Comparison of ENCODE assay signal across 22 cellular contexts in the genomic region with DNA sequence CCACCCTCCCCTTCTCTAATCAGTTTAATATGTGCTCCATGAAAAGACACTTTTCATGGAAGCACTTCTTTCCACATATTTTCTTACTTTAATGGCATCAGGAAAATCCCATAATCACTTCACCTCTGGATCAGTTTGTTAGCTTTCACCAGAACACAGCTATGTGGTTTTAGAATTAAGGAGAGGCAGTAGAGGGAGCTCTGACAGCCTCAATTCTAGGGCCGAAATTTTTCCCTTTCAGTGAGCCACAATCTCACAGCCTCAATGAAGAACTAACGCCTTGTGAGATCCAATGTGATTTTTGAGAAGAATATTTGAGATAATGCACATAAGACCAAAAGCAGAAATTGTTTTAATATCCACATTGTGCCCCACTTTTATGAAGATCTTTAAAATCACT.
DNase-seq lines count a peak whose midpoint lies in the region; TF ChIP-seq lines count a peak whose summit lies in the region.
"Had no signal": no experiment of that assay in that cellular context is flagged by ENCODE, and none has a peak within 500 bp of the region (broad histone marks: within the 10 kb centered on the region; RNA-seq: fewer than 3 reads in every experiment).

No MANE protein-coding gene starts in this region.

- H3K4me1 Mint-ChIP-seq in activated naive CD8-positive, alpha-beta T cell treated with anti-CD3 and anti-CD28 coated beads for 36 hours = no peaks in the 10 kb centered on the region
- H3K4me1 Mint-ChIP-seq: brain; stimulated activated effector memory CD8-positive, alpha-beta T cell treated with anti-CD3 and anti-CD28 coated beads, Interleukin-12 subunit alpha, Interleukin-12 subunit beta, amount 100 ng/mL, for 72 hours had no signal

- H3K36me3 ChIP-seq in smooth muscle cell (ENCODE audit: low read depth) = no peaks in the 10 kb centered on the region
- H3K36me3 ChIP-seq: ovary, transverse colon had no signal

- no peak overlapping the region for H3K27ac Mint-ChIP-seq in activated naive CD8-positive, alpha-beta T cell treated with anti-CD3 and anti-CD28 coated beads for 36 hours
- H3K27ac Mint-ChIP-seq: activated T-cell treated with anti-CD3 and anti-CD28 coated beads, Interleukin-2, amount 50 U/mL, for 24 hours; CD8-positive, alpha-beta T cell; stimulated activated effector memory CD8-positive, alpha-beta T cell treated with anti-CD3 and anti-CD28 coated beads, Interleukin-12 subunit alpha, Interleukin-12 subunit beta, amount 100 ng/mL, for 72 hours had no signal

- no peak overlapping the region for H3K4me3 ChIP-seq in smooth muscle cell
- H3K4me3 ChIP-seq: A549, ovary, SK-N-MC, transverse colon had no signal

- no peaks in the 10 kb centered on the region for H3F3A ChIP-seq in smooth muscle cell (ENCODE audit: low read depth)

- no peak overlapping the region for H3K4me2 ChIP-seq in smooth muscle cell
- H3K4me2 ChIP-seq: A549 had no signal

- no peaks in the 10 kb centered on the region for H3K27me3 ChIP-seq in smooth muscle cell (ENCODE audit: low read depth)
- H3K27me3 ChIP-seq: ovary, transverse colon had no signal

- no peak overlapping the region for H3K9ac ChIP-seq in smooth muscle cell (ENCODE audit: low read depth)

- no peaks in the 10 kb centered on the region for H4K20me1 ChIP-seq in smooth muscle cell (ENCODE audit: low read depth)

- H3K9me3 Mint-ChIP-seq in activated naive CD8-positive, alpha-beta T cell treated with anti-CD3 and anti-CD28 coated beads for 36 hours = peaks cover 12% of the 10 kb centered on the region

- WGBS in smooth muscle cell (ENCODE audit: low lambda C conversion rate) = 70% methylated on average over 2 of the region's 2 CpGs

- no peaks in the 10 kb centered on the region for H3K79me2 ChIP-seq in smooth muscle cell (ENCODE audit: low read depth)

- H3K4me1 ChIP-seq in smooth muscle cell (ENCODE audit: low read depth) = no peaks in the 10 kb centered on the region
- H3K4me1 ChIP-seq: A549, transverse colon had no signal

- H3K27ac ChIP-seq in smooth muscle cell (ENCODE audit: low read depth) = no peak overlapping the region
- H3K27ac ChIP-seq: A549, ovary, SK-N-MC, transverse colon had no signal

- no peaks in the 10 kb centered on the region for H3K9me3 ChIP-seq in smooth muscle cell (replicated peaks; ENCODE audit: low read depth)
- H3K9me3 ChIP-seq: A549, ovary, transverse colon had no signal

- H3K36me3 Mint-ChIP-seq in activated naive CD8-positive, alpha-beta T cell treated with anti-CD3 and anti-CD28 coated beads for 36 hours = no peaks in the 10 kb centered on the region
- H3K36me3 Mint-ChIP-seq: brain; CD8-positive, alpha-beta T cell; stimulated activated effector memory CD8-positive, alpha-beta T cell treated with anti-CD3 and anti-CD28 coated beads, Interleukin-12 subunit alpha, Interleukin-12 subunit beta, amount 100 ng/mL, for 72 hours had no signal

- H3K27me3 Mint-ChIP-seq in activated naive CD8-positive, alpha-beta T cell treated with anti-CD3 and anti-CD28 coated beads for 36 hours = no peaks in the 10 kb centered on the region
- H3K27me3 Mint-ChIP-seq: activated T-cell treated with anti-CD3 and anti-CD28 coated beads, Interleukin-2, amount 50 U/mL, for 24 hours; brain had no signal

- no peak overlapping the region for H3K4me3 Mint-ChIP-seq in activated naive CD8-positive, alpha-beta T cell treated with anti-CD3 and anti-CD28 coated beads for 36 hours
- H3K4me3 Mint-ChIP-seq: activated T-cell treated with anti-CD3 and anti-CD28 coated beads, Interleukin-2, amount 50 U/mL, for 24 hours; brain; CD8-positive, alpha-beta T cell; stimulated activated effector memory CD8-positive, alpha-beta T cell treated with anti-CD3 and anti-CD28 coated beads, Interleukin-12 subunit alpha, Interleukin-12 subunit beta, amount 100 ng/mL, for 72 hours had no signal

- peak; percentile 3 for TF ChIP-seq CTCF in smooth muscle cell (IDR thresholded peaks at IDR 0.05; ENCODE audit: borderline replicate concordance, insufficient read depth, poor library complexity, severe bottlenecking)
- TF ChIP-seq CTCF in GM20000 (IDR thresholded peaks at IDR 0.05; ENCODE audit: extremely low read depth, missing control alignments) = no peak

- H2AFZ ChIP-seq in smooth muscle cell (ENCODE audit: low read depth) = no peak overlapping the region

- DNase-seq in NCI-H748 (lab: John Stamatoyannopoulos, UW; ENCODE audit: unreplicated experiment) (peak; percentile 8), NCI-H748 treated with DMSO at 0.1 percent for 48 hours (lab: John Stamatoyannopoulos, UW) (no peak), RKO (ENCODE audit: low spot score) (peak; percentile 1), fibroblast of peridontal ligament (ENCODE audit: extremely low read depth) (peak; percentile 5), smooth muscle cell (lab: John Stamatoyannopoulos, UW; ENCODE audit: unreplicated experiment) (no peak), NCI-H2171 treated with DMSO at 0.1 percent for 48 hours (lab: John Stamatoyannopoulos, UW) (no peak), GM20000 (ENCODE audit: low spot score) (no peak)
- no peak for DNase-seq in activated naive CD8-positive, alpha-beta T cell treated with anti-CD3 and anti-CD28 coated beads for 36 hours
- DNase-seq: activated CD4-positive, alpha-beta T cell treated with anti-CD3 and anti-CD28 coated beads, Interleukin-2, amount 50 U/mL, for 48 hours; activated naive CD4-positive, alpha-beta T cell treated with anti-CD3 and anti-CD28 coated beads, Interleukin-2, amount 50 U/mL, for 16 hours; activated T-cell treated with anti-CD3 and anti-CD28 coated beads, Interleukin-2, amount 50 U/mL, for 24 hours; CD8-positive, alpha-beta T cell; DND-41; effector CD4-positive, alpha-beta T cell; NCI-H2171; ovary; small intestine; transverse colon had no signal

Comparison
In these comparisons a context has a peak if more than half of its experiments do, and no peak if none do; other contexts are left out.
1. DNase-seq: peak in NCI-H748 (single experiment), RKO (single experiment) and fibroblast of peridontal ligament (single experiment); none in NCI-H748 treated with DMSO at 0.1 percent for 48 hours (single experiment), smooth muscle cell (single experiment), NCI-H2171 treated with DMSO at 0.1 percent for 48 hours (single experiment), GM20000 (single experiment) and activated naive CD8-positive, alpha-beta T cell treated with anti-CD3 and anti-CD28 coated beads for 36 hours (single experiment).